ENCODE assay signal across 22 cellular contexts in the genomic region with DNA sequence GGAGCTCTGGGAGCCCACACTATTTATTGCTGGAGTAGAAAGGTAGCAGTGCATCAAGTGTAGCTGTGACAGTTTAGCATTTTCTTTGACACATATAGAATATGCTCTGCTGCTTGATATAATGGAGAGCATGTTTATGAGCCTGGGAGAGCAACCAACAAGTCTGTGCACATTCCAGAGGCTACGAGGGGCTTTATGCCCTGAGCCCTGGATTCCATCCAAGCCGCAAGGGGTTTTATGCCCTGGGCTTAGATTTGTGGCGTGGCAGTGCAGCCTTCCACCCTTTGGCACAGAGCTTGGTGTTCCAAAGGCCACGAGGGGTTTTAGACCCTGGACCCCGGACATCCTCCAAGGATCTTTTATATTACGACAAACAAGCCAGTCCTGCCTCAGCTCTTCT. TPM values are rescaled to one million over a fixed set of nuclear protein-coding genes. Genes with fewer than 3 reads are reported as not detected.
"Had no signal": no experiment of that assay in that cellular context is flagged by ENCODE, and none has a peak within 500 bp of the region (broad histone marks: within the 10 kb centered on the region; RNA-seq: fewer than 3 reads in every experiment).

No MANE protein-coding gene starts in this region.

- H3K9me3 Mint-ChIP-seq: mesothelial cell of epicardium had no signal

- H3K27ac Mint-ChIP-seq: mesothelial cell of epicardium had no signal

- H3K36me3 Mint-ChIP-seq: mesothelial cell of epicardium had no signal

- H3K4me3 Mint-ChIP-seq: mesothelial cell of epicardium had no signal

- DNase-seq: dermis blood vessel endothelial cell; dorsolateral prefrontal cortex; effector CD4-positive, alpha-beta T cell; effector memory CD4-positive, alpha-beta T cell; erythroblast; esophagus squamous epithelium; foreskin fibroblast; foreskin melanocyte; gastrocnemius medialis; glutamatergic neuron; head of caudate nucleus; heart right ventricle; hippocampal formation; left cardiac atrium; left lung; left ventricle myocardium superior; lower lobe of right lung; mesenchymal stem cell; mucosa of descending colon had no signal

RNA-seq across cellular contexts. Expression of a gene that starts 14.6 kb away (rescaled TPM):
- total RNA-seq: endothelial cell of umbilical vein, lung microvascular endothelial cell had no signal
